ENCODE assay signal across 17 cellular contexts in genomic region chr9:112132356-112132755, GRCh38.
"Had no signal": no experiment of that assay in that cellular context is flagged by ENCODE, and none has a peak within 500 bp of the region (broad histone marks: within the 10 kb centered on the region; RNA-seq: fewer than 3 reads in every experiment).

No MANE protein-coding gene starts in this region.

- H3K4me1 ChIP-seq: gastrocnemius medialis, parathyroid adenoma, testis, vagina had no signal

- H3K27ac ChIP-seq: gastrocnemius medialis, parathyroid adenoma, right lobe of liver, testis, vagina had no signal

- H3K9ac ChIP-seq: parathyroid adenoma had no signal

- H3K36me3 ChIP-seq: gastrocnemius medialis, right lobe of liver, vagina had no signal

- H2AFZ ChIP-seq: parathyroid adenoma had no signal

- DNase-seq: activated CD4-positive, alpha-beta T cell treated with anti-CD3 and anti-CD28 coated beads, Interleukin-2, amount 10 ng/mL, durations not matched to agents 24 days and 14 days; activated gamma-delta T cell treated with Interleukin-2 at 50 U/mL for 16 hours; activated T-cell treated with anti-CD3 and anti-CD28 coated beads, Interleukin-2, amount 50 U/mL, for 1 hour; effector CD8-positive, alpha-beta T cell; gastrocnemius medialis; head of caudate nucleus; hypothalamus; left colon; naive B cell; nucleus accumbens; right lobe of liver; small intestine; stimulated activated CD4-positive, alpha-beta T cell treated with anti-CD3 and anti-CD28 coated beads, Interleukin-4, amount 100 ng/mL, for 1 hour; stimulated activated naive CD4-positive, alpha-beta T cell; testis had no signal

- H3K79me2 ChIP-seq: parathyroid adenoma had no signal

- H3K9me3 ChIP-seq: gastrocnemius medialis, right lobe of liver, testis, vagina had no signal

- H3K4me3 ChIP-seq: gastrocnemius medialis, right lobe of liver, testis, vagina had no signal

- ATAC-seq: gastrocnemius medialis, left colon, right lobe of liver had no signal

- H3K27me3 ChIP-seq: gastrocnemius medialis, right lobe of liver, testis, vagina had no signal
